25 cellular contexts compared by ENCODE assay signal in the genomic region with DNA sequence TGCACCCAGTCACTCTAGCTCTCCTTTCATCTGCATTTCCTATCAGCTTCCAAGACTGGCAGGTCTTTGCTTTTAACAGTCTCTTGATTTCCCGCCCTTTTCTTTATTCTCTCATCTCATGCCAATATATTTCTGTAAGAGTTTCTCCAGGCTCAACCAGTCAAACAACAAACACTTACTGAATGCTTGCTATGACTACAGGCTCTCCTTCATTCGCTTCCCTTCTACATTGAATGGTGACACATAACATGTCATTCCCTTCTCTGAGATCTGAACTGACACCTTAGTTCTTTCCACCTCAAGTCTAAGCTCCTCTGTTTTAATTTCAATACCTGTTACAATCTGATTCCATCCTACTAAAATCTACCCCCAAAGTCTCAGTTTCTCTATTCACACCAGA.
DNase-seq lines count a peak whose midpoint lies in the region; ATAC-seq and TF ChIP-seq lines count a peak whose summit lies in the region.
"Had no signal": no experiment of that assay in that cellular context is flagged by ENCODE, and none has a peak within 500 bp of the region (broad histone marks: within the 10 kb centered on the region; RNA-seq: fewer than 3 reads in every experiment).

No MANE protein-coding gene starts in this region.

- H3K4me1 Mint-ChIP-seq in mesothelial cell of epicardium (peaks cover 11% of the 10 kb centered on the region), natural killer cell (no peaks in the 10 kb centered on the region)
- H3K4me1 Mint-ChIP-seq: activated naive CD8-positive, alpha-beta T cell treated with anti-CD3 and anti-CD28 coated beads, Interleukin-2, amount 10 ng/mL, durations not matched to agents 7 days and 5 days; H9 had no signal

- WGBS in sigmoid colon, 2 donors: 46 to 79% methylated on average over 2 of the region's 2 CpGs

- DNase-seq in Daoy (ENCODE audit: low read depth): peak; percentile 9
- DNase-seq in NCI-H2029 treated with DMSO at 0.1 percent for 48 hours (lab: John Stamatoyannopoulos, UW): peak; percentile 50
- peak; percentile 3 for DNase-seq in dermis blood vessel endothelial cell
- no peak for DNase-seq in mesothelial cell of epicardium (ENCODE audit: low spot score in 2 of 2, unreplicated experiment in 2 of 2)
- DNase-seq in sigmoid colon: no peak
- no peak for DNase-seq in natural killer cell
- DNase-seq in T1000 (lab: John Stamatoyannopoulos, UW): no peak
- no peak for DNase-seq in NCI-H187 (lab: John Stamatoyannopoulos, UW)
- DNase-seq: activated CD4-positive, CD25-positive, alpha-beta regulatory T cell; activated CD8-positive, alpha-beta T cell treated with anti-CD3 and anti-CD28 coated beads for 36 hours; activated effector memory CD4-positive, alpha-beta T cell treated with Interleukin-2 at 50 U/mL for 16 hours; activated naive CD8-positive, alpha-beta T cell treated with anti-CD3 and anti-CD28 coated beads, Interleukin-2, amount 10 ng/mL, durations not matched to agents 7 days and 5 days; activated T-cell treated with anti-CD3 and anti-CD28 coated beads for 4 hours; DMS79 treated with DMSO at 0.1 percent for 48 hours; effector memory CD4-positive, alpha-beta T cell; H9; hypothalamus; NCI-H2107; NCI-H446; SHP77; stimulated activated CD4-positive, alpha-beta T cell treated with anti-CD3 and anti-CD28 coated beads, Interleukin-1b, Interleukin-23, amount 100 ng/mL, for 48 hours had no signal

- H3K9me3 Mint-ChIP-seq in mesothelial cell of epicardium (peaks cover 21% of the 10 kb centered on the region), natural killer cell (peaks cover 2 to 12% of the 10 kb centered on the region in 2 donors)
- H3K9me3 Mint-ChIP-seq: activated naive CD8-positive, alpha-beta T cell treated with anti-CD3 and anti-CD28 coated beads, Interleukin-2, amount 10 ng/mL, durations not matched to agents 7 days and 5 days had no signal

- no peak overlapping the region for H3K4me3 Mint-ChIP-seq in mesothelial cell of epicardium
- no peak overlapping the region for H3K4me3 Mint-ChIP-seq in natural killer cell
- H3K4me3 Mint-ChIP-seq: activated CD8-positive, alpha-beta T cell treated with anti-CD3 and anti-CD28 coated beads for 36 hours; activated naive CD8-positive, alpha-beta T cell treated with anti-CD3 and anti-CD28 coated beads, Interleukin-2, amount 10 ng/mL, durations not matched to agents 7 days and 5 days; H9 had no signal

- TF ChIP-seq EP300 in sigmoid colon (IDR thresholded peaks at IDR 0.05): no peak

- no peak for TF ChIP-seq POLR2A in sigmoid colon (IDR thresholded peaks at IDR 0.05)

- H3K4me3 ChIP-seq in sigmoid colon: no peak overlapping the region
- H3K4me3 ChIP-seq: esophagus muscularis mucosa, gastroesophageal sphincter, GM12878 had no signal

- TF ChIP-seq CTCF in mesothelial cell of epicardium (IDR thresholded peaks at IDR 0.05; ENCODE audit: unreplicated experiment) (no peak), sigmoid colon (IDR thresholded peaks at IDR 0.05) (no peak), natural killer cell (IDR thresholded peaks at IDR 0.05) (no peak)

- H3K27ac ChIP-seq in sigmoid colon: no peak overlapping the region
- H3K27ac ChIP-seq: esophagus muscularis mucosa, gastroesophageal sphincter had no signal

- H3K9me3 ChIP-seq in sigmoid colon: no peaks in the 10 kb centered on the region

- H3K27me3 Mint-ChIP-seq in mesothelial cell of epicardium (ENCODE audit: low read depth) (no peaks in the 10 kb centered on the region), natural killer cell (ENCODE audit: low read depth in 2 of 2) (no peaks in the 10 kb centered on the region)
- H3K27me3 Mint-ChIP-seq: activated CD8-positive, alpha-beta T cell treated with anti-CD3 and anti-CD28 coated beads for 36 hours; progenitor cell of endocrine pancreas had no signal

- no peak for ATAC-seq in natural killer cell
- ATAC-seq: activated CD8-positive, alpha-beta T cell treated with anti-CD3 and anti-CD28 coated beads for 36 hours; gastroesophageal sphincter; GM12878 had no signal

- H3K36me3 Mint-ChIP-seq in mesothelial cell of epicardium (peaks cover 11% of the 10 kb centered on the region), natural killer cell (no peaks in the 10 kb centered on the region)
- H3K36me3 Mint-ChIP-seq: activated naive CD8-positive, alpha-beta T cell treated with anti-CD3 and anti-CD28 coated beads, Interleukin-2, amount 10 ng/mL, durations not matched to agents 7 days and 5 days had no signal

- no peaks in the 10 kb centered on the region for H3K36me3 ChIP-seq in sigmoid colon
- H3K36me3 ChIP-seq: esophagus muscularis mucosa, gastroesophageal sphincter had no signal

- H3K27me3 ChIP-seq in sigmoid colon: no peaks in the 10 kb centered on the region
- H3K27me3 ChIP-seq: esophagus muscularis mucosa, gastroesophageal sphincter had no signal

- intact Hi-C loops in sigmoid colon (cut with DNase I) (no loop called here), natural killer cell (cut with micrococcal nuclease) (no loop called here)

- H3K4me1 ChIP-seq in sigmoid colon: no peaks in the 10 kb centered on the region
- H3K4me1 ChIP-seq: esophagus muscularis mucosa, gastroesophageal sphincter had no signal

- peak overlapping the region; percentile 35 for H3K27ac Mint-ChIP-seq in mesothelial cell of epicardium
- H3K27ac Mint-ChIP-seq in natural killer cell: no peak overlapping the region
- H3K27ac Mint-ChIP-seq: activated CD8-positive, alpha-beta T cell treated with anti-CD3 and anti-CD28 coated beads for 36 hours; activated naive CD8-positive, alpha-beta T cell treated with anti-CD3 and anti-CD28 coated beads, Interleukin-2, amount 10 ng/mL, durations not matched to agents 7 days and 5 days; H9; progenitor cell of endocrine pancreas had no signal

Comparison
In these comparisons a context has a peak if more than half of its experiments do, and no peak if none do; other contexts are left out.
1. DNase-seq: peak in Daoy (single experiment), NCI-H2029 treated with DMSO at 0.1 percent for 48 hours (single experiment) and dermis blood vessel endothelial cell (single experiment); none in mesothelial cell of epicardium (0 of 2), sigmoid colon (single experiment), natural killer cell (single experiment), T1000 (single experiment) and NCI-H187 (0 of 2).